17 cellular contexts compared by ENCODE assay signal in the genomic region with DNA sequence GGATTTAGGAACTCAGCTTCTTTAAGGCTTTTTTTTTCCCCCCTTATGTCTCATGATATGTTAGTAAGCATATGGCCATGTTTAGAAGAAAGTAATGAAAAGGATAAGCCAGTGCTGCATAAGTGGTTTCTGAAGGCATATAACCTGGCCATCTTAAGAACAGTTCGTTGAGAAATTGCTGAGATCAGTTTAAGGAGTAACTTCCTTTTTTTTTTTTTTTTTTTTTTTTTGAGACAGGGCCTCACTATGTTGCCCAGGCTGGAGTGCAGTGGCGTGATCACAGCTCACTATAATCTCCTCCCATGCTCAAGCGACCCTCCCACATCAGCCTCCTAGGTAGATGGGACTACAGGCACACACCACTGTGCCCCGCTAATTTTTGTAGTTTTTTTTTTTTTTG. TPM values are rescaled to one million over a fixed set of nuclear protein-coding genes. Genes with fewer than 3 reads are reported as not detected.
DNase-seq lines count a peak whose midpoint lies in the region; ATAC-seq and TF ChIP-seq lines count a peak whose summit lies in the region.
"Had no signal": no experiment of that assay in that cellular context is flagged by ENCODE, and none has a peak within 500 bp of the region (broad histone marks: within the 10 kb centered on the region; RNA-seq: fewer than 3 reads in every experiment).

No MANE protein-coding gene starts in this region.

- ATAC-seq in naive B cell (ENCODE audit: low read depth in 2 of 2) (peak; percentile 41), GM21367 (IDR thresholded peaks at IDR 0.05; ENCODE audit: unreplicated experiment) (no peak)

- H3K9me3 ChIP-seq in tibial nerve = no peaks in the 10 kb centered on the region

- WGBS in tibial nerve, 2 donors = 84 to 89% methylated on average over 4 of the region's 4 CpGs

- H3K27ac Mint-ChIP-seq in naive B cell = peak overlapping the region in 3 of 6 donors; percentile 17 to 91 (median 54)
- H3K27ac Mint-ChIP-seq: T-helper 1 cell treated with Interleukin-12 subunit alpha and Interleukin-12 subunit beta and Interleukin-4 antibody, amounts not matched to agents 30 μg/mL and 1 μg/mL, for 36 hours had no signal

- H3K27me3 Mint-ChIP-seq in naive B cell = no peaks in the 10 kb centered on the region

- H3K36me3 ChIP-seq in tibial nerve = no peaks in the 10 kb centered on the region

- DNase-seq in SIG-M5 treated with dmso at 0.1 percent for 504 hours (lab: John Stamatoyannopoulos, UW; ENCODE audit: unreplicated experiment) = peak; percentile 71
- DNase-seq in SIG-M5 (lab: John Stamatoyannopoulos, UW) = no peak
- peak; percentile 30 for DNase-seq in NB4 (ENCODE audit: low read depth)
- DNase-seq in OCI-M1 (lab: John Stamatoyannopoulos, UW) = peak; percentile 39
- no peak for DNase-seq in naive B cell
- no peak for DNase-seq in NCI-H187 treated with DMSO at 0.1 percent for 48 hours (lab: John Stamatoyannopoulos, UW)
- no peak for DNase-seq in tibial nerve (ENCODE audit: low spot score in 2 of 2)
- DNase-seq: GM23248, Karpas-422, NCI-H1048, NCI-H2107, NCI-H345, NCI-H748 treated with DMSO at 0.1 percent for 48 hours had no signal

- TF ChIP-seq CTCF in NB4 (IDR thresholded peaks at IDR 0.05; ENCODE audit: low read depth, low read length) (no peak), tibial nerve (IDR thresholded peaks at IDR 0.05) (no peak)

- H3K36me3 Mint-ChIP-seq in naive B cell = peaks cover 0 to 5% of the 10 kb centered on the region in 2 donors

- no peaks in the 10 kb centered on the region for H3K9me3 Mint-ChIP-seq in naive B cell

- H3K4me3 ChIP-seq in NB4 (ENCODE audit: low read depth, low read length) (no peak overlapping the region), tibial nerve (no peak overlapping the region)
- H3K4me3 ChIP-seq: GM23248 had no signal

- TF ChIP-seq EP300 in tibial nerve (IDR thresholded peaks at IDR 0.05) = no peak

- H3K27me3 ChIP-seq in tibial nerve = no peaks in the 10 kb centered on the region

- peaks cover 43 to 72% (median 63%) of the 10 kb centered on the region in 3 donors for H3K4me1 Mint-ChIP-seq in naive B cell

- peaks cover 0 to 52% (median 8%) of the 10 kb centered on the region in 4 donors for H3K4me1 ChIP-seq in tibial nerve

- TF ChIP-seq POLR2A in NB4 (IDR thresholded peaks at IDR 0.05; ENCODE audit: extremely low read depth, insufficient read length) = no peak
- no peak for TF ChIP-seq POLR2A in tibial nerve (IDR thresholded peaks at IDR 0.05)

- H3K27ac ChIP-seq in tibial nerve = no peak overlapping the region
- H3K27ac ChIP-seq: 22Rv1, GM23248, RWPE1 had no signal

- H3K4me3 Mint-ChIP-seq in naive B cell = peak overlapping the region in 1 of 8 donors; percentile 39
- H3K4me3 Mint-ChIP-seq: T-helper 1 cell treated with Interleukin-12 subunit alpha and Interleukin-12 subunit beta and Interleukin-4 antibody, amounts not matched to agents 30 μg/mL and 1 μg/mL, for 36 hours had no signal

RNA-seq across cellular contexts. Expression of a gene that starts 51.7 kb away (rescaled TPM):
- polyA plus RNA-seq in naive B cell (ENCODE audit: low read depth in 6 of 6) = 100 to 1,000 TPM; 101 to 162 (median 121) TPM
- 100 to 1,000 TPM in 3 of 4 donors, 10 to 100 TPM in 1; 67.1 to 222 (median 130) TPM for total RNA-seq in tibial nerve

Comparison
In these comparisons a context has a peak if more than half of its experiments do, and no peak if none do; other contexts are left out.
1. DNase-seq: peak in SIG-M5 treated with dmso at 0.1 percent for 504 hours (single experiment), NB4 (single experiment) and OCI-M1 (single experiment); none in SIG-M5 (single experiment), naive B cell (single experiment), NCI-H187 treated with DMSO at 0.1 percent for 48 hours (single experiment) and tibial nerve (0 of 2).